Comparison of ENCODE assay signal across 11 cellular contexts in the genomic region with DNA sequence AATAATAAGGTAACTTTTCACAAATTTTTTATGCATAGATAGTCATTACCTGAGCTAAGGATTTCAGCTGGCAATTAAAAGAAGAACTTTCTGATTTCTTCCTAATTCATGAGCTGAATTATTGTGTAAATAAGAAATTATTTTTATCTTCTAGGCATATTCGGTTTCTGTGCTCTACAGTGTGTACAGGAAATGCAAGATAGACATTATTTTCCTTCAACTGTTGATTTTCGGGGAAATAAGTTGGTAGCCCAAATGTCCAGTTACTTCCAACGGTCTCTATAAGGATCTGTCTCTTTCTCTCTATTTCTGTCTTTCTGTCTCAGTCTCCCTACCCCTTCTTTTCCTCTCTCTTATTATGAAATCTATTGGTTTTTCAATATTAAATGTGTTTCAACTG.
"Had no signal": no experiment of that assay in that cellular context is flagged by ENCODE, and none has a peak within 500 bp of the region (broad histone marks: within the 10 kb centered on the region; RNA-seq: fewer than 3 reads in every experiment).

No MANE protein-coding gene starts in this region.

- H2AFZ ChIP-seq: GM23248, GM23338 had no signal

- H3K4me3 Mint-ChIP-seq: GM23338, H9, HFFc6 had no signal

- H3K36me3 ChIP-seq: HAP-1 had no signal

- H3K9me3 ChIP-seq: HAP-1 had no signal

- H3K4me2 ChIP-seq: GM23338 had no signal

- H3K4me3 ChIP-seq: GM23248, GM23338, HAP-1 had no signal

- H3K27ac ChIP-seq: GM23248 had no signal

- ATAC-seq: GM23338, HCT116 had no signal

- H3K27ac Mint-ChIP-seq: GM23338, H9, HFFc6 had no signal

- H3K9me3 Mint-ChIP-seq: GM23338, H9, HFFc6 had no signal

- H3K9ac ChIP-seq: GM23248 had no signal

- H3K4me1 Mint-ChIP-seq: GM23338 had no signal

- DNase-seq: GM23248, GOT3, H7, H9, HCEC 1CT, HFFc6 had no signal

- H3K4me1 ChIP-seq: HAP-1 had no signal

- FAIRE-seq: H1, H54 had no signal
